ENCODE assay signal across 8 cellular contexts in the genomic region with DNA sequence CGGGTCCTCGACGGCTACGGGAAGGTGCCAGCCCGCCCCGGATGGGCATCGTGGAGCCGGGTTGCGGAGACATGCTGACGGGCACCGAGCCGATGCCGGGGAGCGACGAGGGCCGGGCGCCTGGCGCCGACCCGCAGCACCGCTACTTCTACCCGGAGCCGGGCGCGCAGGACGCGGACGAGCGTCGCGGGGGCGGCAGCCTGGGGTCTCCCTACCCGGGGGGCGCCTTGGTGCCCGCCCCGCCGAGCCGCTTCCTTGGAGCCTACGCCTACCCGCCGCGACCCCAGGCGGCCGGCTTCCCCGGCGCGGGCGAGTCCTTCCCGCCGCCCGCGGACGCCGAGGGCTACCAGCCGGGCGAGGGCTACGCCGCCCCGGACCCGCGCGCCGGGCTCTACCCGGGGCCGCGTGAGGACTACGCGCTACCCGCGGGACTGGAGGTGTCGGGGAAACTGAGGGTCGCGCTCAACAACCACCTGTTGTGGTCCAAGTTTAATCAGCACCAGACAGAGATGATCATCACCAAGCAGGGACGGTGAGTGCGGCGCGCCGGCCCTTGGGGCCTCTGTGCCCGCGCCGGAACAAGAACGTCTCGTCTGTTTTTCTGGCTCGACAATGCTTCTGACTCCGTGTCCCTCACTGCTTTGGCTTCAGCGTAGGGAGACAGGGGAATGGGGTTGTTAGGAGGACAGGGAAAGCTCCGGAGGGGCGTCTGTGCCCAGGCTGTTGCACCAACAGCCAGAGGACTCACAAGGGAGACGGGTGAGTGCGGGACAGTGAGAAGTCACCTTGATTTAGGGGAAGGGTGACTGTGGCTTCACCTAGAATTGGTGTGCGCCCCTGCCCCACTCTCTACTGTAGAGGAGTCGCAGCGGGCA. TPM values are rescaled to one million over a fixed set of nuclear protein-coding genes. Genes with fewer than 3 reads are reported as not detected.
DNase-seq lines count a peak whose midpoint lies in the region; ATAC-seq, FAIRE-seq and TF ChIP-seq lines count a peak whose summit lies in the region.

No MANE protein-coding gene starts in this region.

- H3K4me2 ChIP-seq in H9 (ENCODE audit: insufficient read depth, insufficient read length, low read length): peak overlapping the region; percentile 67

- no peak overlapping the region for H2BK120ac ChIP-seq in H9 (ENCODE audit: low read depth, low read length, poor library complexity, severe bottlenecking)

- no peak overlapping the region for H4K8ac ChIP-seq in H9 (replicated peaks; ENCODE audit: insufficient read length, low read depth, low read length)

- no peak overlapping the region for H3K27ac Mint-ChIP-seq in H9

- H3K36me3 ChIP-seq in Peyer's patch (no peaks in the 10 kb centered on the region), esophagus muscularis mucosa (no peaks in the 10 kb centered on the region), pancreas (no peaks in the 10 kb centered on the region)

- no peak overlapping the region for H3K9ac ChIP-seq in H9 (ENCODE audit: extremely low read depth, insufficient read length, low read length)

- TF ChIP-seq POLR2A in Peyer's patch (IDR thresholded peaks at IDR 0.05) (no peak), esophagus muscularis mucosa (IDR thresholded peaks at IDR 0.05; ENCODE audit: low read depth) (no peak), erythroblast (IDR thresholded peaks at IDR 0.05; ENCODE audit: low read length) (no peak)

- H2AK5ac ChIP-seq in H9 (ENCODE audit: insufficient read length, low read length): no peak overlapping the region

- no CpG with 5 or more reads among the region's 93 CpGs for WGBS in H9 (ENCODE audit: extremely low coverage, insufficient read length, low lambda C conversion rate)
- WGBS in esophagus muscularis mucosa: 9% methylated on average over 30 of the region's 93 CpGs
- 4 to 7% methylated on average over 47 to 93 of the region's 93 CpGs for WGBS in pancreas, 2 donors

- H3K56ac ChIP-seq in H9 (ENCODE audit: insufficient read length, low read depth, low read length): no peak overlapping the region

- no peak overlapping the region for H4K5ac ChIP-seq in H9 (ENCODE audit: insufficient read length, low read depth, low read length)

- H3K27me3 ChIP-seq in H9 (ENCODE audit: insufficient read depth, low read length) (peaks cover 26% of the 10 kb centered on the region), Peyer's patch (peaks cover 0 to 18% of the 10 kb centered on the region in 2 donors), esophagus muscularis mucosa (peaks cover 0 to 88% (median 23%) of the 10 kb centered on the region in 4 donors), pancreas (peaks cover 0 to 11% (median 3%) of the 10 kb centered on the region in 4 donors)

- no peak overlapping the region for H2BK5ac ChIP-seq in H9 (ENCODE audit: insufficient read length, low read length)

- H3K4me3 ChIP-seq in GM12875 (ENCODE audit: low read depth, low read length): peak overlapping the region; percentile 36
- peak overlapping the region; percentile 53 to 76 (median 62) for H3K4me3 ChIP-seq in Peyer's patch
- peak overlapping the region; percentile 50 to 59 (median 52) for H3K4me3 ChIP-seq in esophagus muscularis mucosa
- peak overlapping the region; percentile 10 to 51 (median 18) for H3K4me3 ChIP-seq in pancreas

- H3K18ac ChIP-seq in H9 (ENCODE audit: insufficient read length, low read depth, low read length): no peak overlapping the region

- ATAC-seq in pancreas: peak; percentile 35 to 61 (median 44)

- no peak overlapping the region for H2BK12ac ChIP-seq in H9 (ENCODE audit: insufficient read length, low read depth, low read length)

- no peak overlapping the region for H4K91ac ChIP-seq in H9 (ENCODE audit: insufficient read length, low read depth, low read length)

- no peak overlapping the region for H3K14ac ChIP-seq in H9 (ENCODE audit: insufficient read depth, low read length)

- H3K79me1 ChIP-seq in H9 (ENCODE audit: insufficient read depth, low read depth, low read length, poor library complexity, severe bottlenecking): no peaks in the 10 kb centered on the region

- H2BK20ac ChIP-seq in H9 (ENCODE audit: low read depth, low read length, poor library complexity, severe bottlenecking): no peak overlapping the region

- H3K4ac ChIP-seq in H9 (ENCODE audit: low read depth, low read length): no peak overlapping the region

- H3K9me3 Mint-ChIP-seq in H9: peaks cover 0 to 2% of the 10 kb centered on the region in 2 experiments; a peak in 1 of 5 replicates

- no peaks in the 10 kb centered on the region for H3K79me2 ChIP-seq in H9 (ENCODE audit: insufficient read depth, low read length)

- TF ChIP-seq CTCF in GM12875 (IDR thresholded peaks at IDR 0.05; ENCODE audit: borderline replicate concordance, insufficient read depth, low read depth, low read length) (no peak), H9 (conservative IDR thresholded peaks at IDR 0.05) (no peak; the same call in 2 of the 3 replicates), Peyer's patch (IDR thresholded peaks at IDR 0.05) (no peak), esophagus muscularis mucosa (IDR thresholded peaks at IDR 0.05) (no peak), pancreas (IDR thresholded peaks at IDR 0.05) (no peak)

- FAIRE-seq in pancreas (lab: Jason Lieb, UNC): no peak

- intact Hi-C loops in esophagus muscularis mucosa (cut with DNase I): no loop called here
- intact Hi-C loops in pancreas (cut with DNase I): no loop called here

- H3K4me3 Mint-ChIP-seq in H9: peak overlapping the region; percentile 59 to 86

- H3K36me3 Mint-ChIP-seq in H9 (ENCODE audit: insufficient read depth in 1 of 3, low read depth in 3 of 3): no peaks in the 10 kb centered on the region; a peak in 1 of 7 replicates

- DNase-seq in H9: peak; percentile 53
- DNase-seq in Peyer's patch: peak in 2 of 3 donors; percentile 48 to 49
- no peak for DNase-seq in esophagus muscularis mucosa (ENCODE audit: extremely low spot score)
- DNase-seq in pancreas: peak in 1 of 6 donors; percentile 51
- no peak for DNase-seq in NCI-H2029 (lab: John Stamatoyannopoulos, UW)
- DNase-seq in erythroblast (lab: John Stamatoyannopoulos, UW): no peak
- DNase-seq in HuH-7.5 (ENCODE audit: low spot score): no peak

- H3K27ac ChIP-seq in H9 (ENCODE audit: insufficient read length, low read depth, low read length) (no peak overlapping the region), Peyer's patch (peak overlapping the region; percentile 70 to 86 (median 82)), esophagus muscularis mucosa (replicated peaks in 1 of 4) (no peak overlapping the region), pancreas (no peak overlapping the region)

- no peak overlapping the region for H2AFZ ChIP-seq in H9 (ENCODE audit: low read length)

- H3K4me1 ChIP-seq in H9 (ENCODE audit: insufficient read depth, low read length): no peaks in the 10 kb centered on the region
- peaks cover 0 to 19% (median 6%) of the 10 kb centered on the region in 4 donors for H3K4me1 ChIP-seq in Peyer's patch
- peaks cover 3 to 16% (median 14%) of the 10 kb centered on the region in 4 donors for H3K4me1 ChIP-seq in esophagus muscularis mucosa
- H3K4me1 ChIP-seq in pancreas: no peaks in the 10 kb centered on the region

- H4K20me1 ChIP-seq in H9 (ENCODE audit: control insufficient read depth, insufficient read depth, insufficient read length): no peaks in the 10 kb centered on the region

- H3K4me1 Mint-ChIP-seq in H9: peaks cover 9 to 15% of the 10 kb centered on the region in 2 experiments

- no peak overlapping the region for H3K23ac ChIP-seq in H9 (ENCODE audit: insufficient read length, low read depth, low read length)

- TF ChIP-seq EP300 in esophagus muscularis mucosa (IDR thresholded peaks at IDR 0.05): no peak

- H3K27me3 Mint-ChIP-seq in H9 (ENCODE audit: low read depth): peaks cover 83% of the 10 kb centered on the region

- H3K9me3 ChIP-seq in H9 (ENCODE audit: control insufficient read depth, low read depth, low read length) (no peaks in the 10 kb centered on the region), Peyer's patch (no peaks in the 10 kb centered on the region), esophagus muscularis mucosa (no peaks in the 10 kb centered on the region), pancreas (no peaks in the 10 kb centered on the region)

- peaks cover 9% of the 10 kb centered on the region for H3K23me2 ChIP-seq in H9 (ENCODE audit: insufficient read length, low read depth, low read length, poor library complexity, severe bottlenecking)

- no peak overlapping the region for H3T11ph ChIP-seq in H9 (ENCODE audit: low read length)

- H2BK15ac ChIP-seq in H9 (ENCODE audit: low read depth, low read length): no peak overlapping the region

RNA-seq across cellular contexts. Expression of gene TBX21, which starts 0.6 kb away (rescaled TPM):
- not detected in 2 replicates for total RNA-seq in H9 (2021)
- total RNA-seq in Peyer's patch: under 1 TPM in 3 of 4 donors, not detected in 1; 0.53 to 0.85 (median 0.67) TPM
- 1 to 10 TPM in 1 of 4 donors, under 1 TPM in 3; 0.42 to 2.2 (median 0.61) TPM for total RNA-seq in esophagus muscularis mucosa
- total RNA-seq in pancreas: under 1 TPM in 5 of 6 donors, not detected in 1; 0.16 to 0.40 (median 0.19) TPM
- polyA plus RNA-seq in pancreas: under 1 TPM in 1 of 2 donors, not detected in 1; 0.09 TPM

RNA-seq across cellular contexts. Expression of gene TBKBP1, which starts 39.7 kb away (rescaled TPM):
- 33.2 and 33.6 TPM in 2 replicates for total RNA-seq in H9 (2021)
- 10 to 100 TPM in 1 of 4 donors, 1 to 10 TPM in 3; 3.0 to 23.1 (median 5.2) TPM for total RNA-seq in Peyer's patch
- 10 to 100 TPM; 11.9 to 26.9 (median 21.2) TPM for total RNA-seq in esophagus muscularis mucosa
- 1 to 10 TPM; 4.7 to 7.0 (median 5.7) TPM for total RNA-seq in pancreas
- polyA plus RNA-seq in pancreas: 10 to 100 TPM; 11.1 to 21.2 TPM

Comparison
In these comparisons a context has a peak if more than half of its experiments do, and no peak if none do; other contexts are left out.
1. DNase-seq: peak in H9 (single experiment) and Peyer's patch (2 of 3); none in esophagus muscularis mucosa (single experiment), NCI-H2029 (single experiment), erythroblast (0 of 2) and HuH-7.5 (single experiment).
2. H3K27ac ChIP-seq: peak in Peyer's patch (4 of 4); none in H9 (single experiment), esophagus muscularis mucosa (0 of 4) and pancreas (0 of 4).
3. Peak in every context shown above with its lines, with median percentiles within 50 percentile points of each other: H3K4me3 ChIP-seq.